Comparison of ENCODE assay signal across 15 cellular contexts in genomic region chr20:19697415-19697814, GRCh38.
DNase-seq lines count a peak whose midpoint lies in the region; ATAC-seq, FAIRE-seq and TF ChIP-seq lines count a peak whose summit lies in the region.
"Had no signal": no experiment of that assay in that cellular context is flagged by ENCODE, and none has a peak within 500 bp of the region (broad histone marks: within the 10 kb centered on the region; RNA-seq: fewer than 3 reads in every experiment).

No MANE protein-coding gene starts in this region.

- H3K4me3 ChIP-seq in PC-3 (ENCODE audit: low read length) (no peak overlapping the region), bronchial epithelial cell (ENCODE audit: low read depth, low read length) (no peak overlapping the region), pancreas (no peak overlapping the region)
- H3K4me3 ChIP-seq: BLaER1 treated with 17β-estradiol and CSF1 and Interleukin-3, amounts not matched to agents 10 nM and 100 nM; GM23338 had no signal

- H3F3A ChIP-seq in PC-3 (ENCODE audit: low read length, unreplicated experiment) = no peaks in the 10 kb centered on the region

- H3K9me3 ChIP-seq in PC-3 (ENCODE audit: low read length) = no peaks in the 10 kb centered on the region
- no peaks in the 10 kb centered on the region for H3K9me3 ChIP-seq in pancreas

- no peak overlapping the region for H3K9ac ChIP-seq in PC-3 (ENCODE audit: low read length)
- H3K9ac ChIP-seq: BLaER1 treated with 17β-estradiol and CSF1 and Interleukin-3, amounts not matched to agents 10 nM and 100 nM had no signal

- no peak overlapping the region for H3K4me2 ChIP-seq in PC-3 (ENCODE audit: low read length)
- H3K4me2 ChIP-seq: BLaER1 treated with 17β-estradiol and CSF1 and Interleukin-3, amounts not matched to agents 10 nM and 100 nM; GM23338 had no signal

- H3K27me3 ChIP-seq in PC-3 (ENCODE audit: low read length) (no peaks in the 10 kb centered on the region), bronchial epithelial cell (ENCODE audit: control insufficient read depth, insufficient read depth, low read length) (no peaks in the 10 kb centered on the region), foreskin keratinocyte (no peaks in the 10 kb centered on the region), pancreas (no peaks in the 10 kb centered on the region)
- H3K27me3 ChIP-seq: BLaER1 treated with 17β-estradiol and CSF1 and Interleukin-3, amounts not matched to agents 10 nM and 100 nM had no signal

- ATAC-seq in PC-3 (peak; percentile 16), foreskin keratinocyte (peak; percentile 88), HG03139 (IDR thresholded peaks at IDR 0.05; ENCODE audit: unreplicated experiment) (no peak), pancreas (no peak)
- ATAC-seq: CD8-positive, alpha-beta T cell; GM23338 had no signal

- no peak for FAIRE-seq in bronchial epithelial cell (lab: Jason Lieb, UNC)
- FAIRE-seq in pancreas (lab: Jason Lieb, UNC) = no peak
- FAIRE-seq: H54, HTR-8/SVneo had no signal

- POLR2A ChIA-PET in PC-3 (lab: Charles Lee; ENCODE audit: unreplicated experiment) = no interaction called here

- no peak overlapping the region for H2AFZ ChIP-seq in PC-3 (ENCODE audit: low read length)
- H2AFZ ChIP-seq: GM23338 had no signal

- no peaks in the 10 kb centered on the region for H4K20me1 ChIP-seq in PC-3 (ENCODE audit: low read length)
- H4K20me1 ChIP-seq: BLaER1 treated with 17β-estradiol and CSF1 and Interleukin-3, amounts not matched to agents 10 nM and 100 nM had no signal

- H3K79me2 ChIP-seq in PC-3 (ENCODE audit: low read length) = no peaks in the 10 kb centered on the region

- H3K4me1 ChIP-seq in PC-3 (ENCODE audit: insufficient read depth, low read length) (peaks cover 42% of the 10 kb centered on the region), foreskin keratinocyte (peaks cover 17% of the 10 kb centered on the region), pancreas (no peaks in the 10 kb centered on the region)

- H3K36me3 ChIP-seq in PC-3 (ENCODE audit: low read depth, low read length) (no peaks in the 10 kb centered on the region), bronchial epithelial cell (ENCODE audit: control insufficient read depth, insufficient read depth, low read length) (no peaks in the 10 kb centered on the region), pancreas (no peaks in the 10 kb centered on the region)
- H3K36me3 ChIP-seq: BLaER1 treated with 17β-estradiol and CSF1 and Interleukin-3, amounts not matched to agents 10 nM and 100 nM had no signal

- peak overlapping the region; percentile 29 for H3K27ac ChIP-seq in PC-3 (ENCODE audit: low read length)
- H3K27ac ChIP-seq in foreskin keratinocyte = peak overlapping the region; percentile 36
- H3K27ac ChIP-seq in pancreas = no peak overlapping the region
- H3K27ac ChIP-seq: BLaER1 treated with 17β-estradiol and CSF1 and Interleukin-3, amounts not matched to agents 10 nM and 100 nM had no signal

- BruUV-seq in PC-3 (replicated peaks; lab: Mats Ljungman, UMichigan) = no TSS peak

- intact Hi-C loops in PC-3 (cut with micrococcal nuclease) = no loop called here
- intact Hi-C loops in pancreas (cut with DNase I) = loop anchor here in 2 of 3 donors (10.0 kb wide), 3 partner anchors 47 to 297 kb away; no protein-coding TSS in a partner anchor

- H3K9me2 ChIP-seq in PC-3 (replicated peaks; ENCODE audit: low read length) = no peaks in the 10 kb centered on the region

- no peak for TF ChIP-seq CTCF in PC-3 (conservative IDR thresholded peaks at IDR 0.05; ENCODE audit: low read depth, low read length)
- TF ChIP-seq CTCF in bronchial epithelial cell (IDR thresholded peaks at IDR 0.05; ENCODE audit: insufficient read depth, low read length, severe bottlenecking) = no peak
- no peak for TF ChIP-seq CTCF in foreskin keratinocyte (conservative IDR thresholded peaks at IDR 0.05)
- no peak for TF ChIP-seq CTCF in pancreas (IDR thresholded peaks at IDR 0.05)

- DNase-seq in PC-3 (peak; percentile 74), bronchial epithelial cell (ENCODE audit: low read depth) (peak; percentile 26), foreskin keratinocyte (peak; percentile 50 to 83), pancreas (no peak)
- DNase-seq in activated CD4-positive, alpha-beta T cell treated with anti-CD3 and anti-CD28 coated beads, Interleukin-2, amount 50 U/mL, for 1 hour = no peak
- DNase-seq: Calu3; CD8-positive, alpha-beta T cell; DMS79 treated with DMSO at 0.1 percent for 48 hours; GF-D8; HCEC 1CT had no signal

- CTCF ChIA-PET in PC-3 (lab: Charles Lee) = no interaction called here

- 87 to 96% methylated on average over 2 of the region's 2 CpGs for WGBS in pancreas, 2 donors

Comparison
In these comparisons a context has a peak if more than half of its experiments do, and no peak if none do; other contexts are left out.
1. ATAC-seq: peak in PC-3 (single experiment) and foreskin keratinocyte (single experiment); none in HG03139 (single experiment) and pancreas (0 of 4).
2. DNase-seq: peak in PC-3 (single experiment), bronchial epithelial cell (single experiment) and foreskin keratinocyte (2 of 2); none in activated CD4-positive, alpha-beta T cell treated with anti-CD3 and anti-CD28 coated beads, Interleukin-2, amount 50 U/mL, for 1 hour (single experiment) and pancreas (0 of 6).
3. H3K27ac ChIP-seq: peak in PC-3 (single experiment) and foreskin keratinocyte (single experiment); none in pancreas (0 of 4).